8 cellular contexts compared by ENCODE assay signal in the genomic region with DNA sequence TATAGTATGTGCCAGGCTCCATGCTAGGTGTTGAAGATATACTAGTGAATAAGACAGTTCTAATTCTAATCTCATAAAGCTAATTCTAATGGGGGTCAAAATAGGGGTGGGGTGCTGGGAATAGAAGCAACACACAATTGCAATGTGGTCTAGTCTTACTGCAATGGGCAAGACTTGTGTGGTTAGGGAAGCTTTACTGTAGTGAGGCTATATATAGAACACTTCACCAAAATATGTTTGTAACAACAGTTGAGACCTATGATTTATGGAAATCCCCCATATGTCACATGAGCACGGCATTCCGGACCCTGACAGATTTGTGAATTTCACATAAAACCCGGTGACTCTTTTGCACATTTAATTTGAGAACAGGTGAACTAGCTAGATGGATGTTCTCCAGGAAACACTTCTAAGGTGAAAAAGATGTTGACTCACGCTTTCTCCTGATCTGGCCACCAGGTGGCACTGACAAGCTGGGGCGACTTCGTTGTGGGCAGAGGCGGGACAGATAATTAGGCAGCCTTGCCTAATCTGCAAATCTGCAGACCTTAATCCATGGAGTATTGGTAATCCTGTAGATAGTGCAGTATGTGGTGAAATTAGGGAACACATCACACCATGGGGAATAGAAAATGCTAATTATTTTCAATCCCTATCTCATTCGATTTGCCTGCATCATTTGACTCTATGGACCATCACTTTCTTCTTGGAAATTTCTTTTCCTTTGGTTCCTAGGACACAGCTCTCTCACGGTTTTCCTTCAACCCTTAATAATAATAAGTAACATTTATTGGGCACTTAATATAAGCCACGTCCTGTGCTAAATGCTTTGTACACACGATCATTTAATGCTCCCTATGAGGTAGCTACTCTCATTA. TPM values are rescaled to one million over a fixed set of nuclear protein-coding genes. Genes with fewer than 3 reads are reported as not detected.
A peak's percentile ranks its signal among the peaks of the same experiment; 100 is the strongest.
DNase-seq lines count a peak whose midpoint lies in the region; ATAC-seq and TF ChIP-seq lines count a peak whose summit lies in the region.

No MANE protein-coding gene starts in this region.

- H3K4me1 Mint-ChIP-seq in endothelial cell (ENCODE audit: unreplicated experiment) (peaks cover 16% of the 10 kb centered on the region), naive B cell (peaks cover 41 to 55% (median 51%) of the 10 kb centered on the region in 3 donors)
- H3K4me1 Mint-ChIP-seq in stimulated activated effector memory CD8-positive, alpha-beta T cell treated with anti-CD3 and anti-CD28 coated beads, Interleukin-12 subunit alpha, Interleukin-12 subunit beta, amount 100 ng/mL, for 72 hours = peaks cover 26% of the 10 kb centered on the region

- TF ChIP-seq CTCF in endothelial cell (IDR thresholded peaks at IDR 0.05; ENCODE audit: unreplicated experiment) = peak; percentile 91

- H3K27me3 Mint-ChIP-seq in endothelial cell (ENCODE audit: unreplicated experiment) = peaks cover 10% of the 10 kb centered on the region
- peaks cover 22 to 33% (median 28%) of the 10 kb centered on the region in 3 donors for H3K27me3 Mint-ChIP-seq in naive B cell

- H3K27ac Mint-ChIP-seq in endothelial cell (ENCODE audit: unreplicated experiment) = no peak overlapping the region
- H3K27ac Mint-ChIP-seq in naive B cell = peak overlapping the region in 1 of 6 donors; percentile 80
- H3K27ac Mint-ChIP-seq in stimulated activated effector memory CD8-positive, alpha-beta T cell treated with anti-CD3 and anti-CD28 coated beads, Interleukin-12 subunit alpha, Interleukin-12 subunit beta, amount 100 ng/mL, for 72 hours = no peak overlapping the region

- ATAC-seq in HG03108 (IDR thresholded peaks at IDR 0.05; ENCODE audit: unreplicated experiment) (peak; percentile 50), naive B cell (ENCODE audit: low read depth in 2 of 2) (peak; percentile 57 to 63)
- peak; percentile 54 for ATAC-seq in stimulated activated effector memory CD8-positive, alpha-beta T cell treated with anti-CD3 and anti-CD28 coated beads, Interleukin-12 subunit alpha, Interleukin-12 subunit beta, amount 100 ng/mL, for 72 hours

- H3K4me3 Mint-ChIP-seq in endothelial cell (ENCODE audit: unreplicated experiment) (no peak overlapping the region), naive B cell (peak overlapping the region in 2 of 8 donors; percentile 21)
- H3K4me3 Mint-ChIP-seq in stimulated activated effector memory CD8-positive, alpha-beta T cell treated with anti-CD3 and anti-CD28 coated beads, Interleukin-12 subunit alpha, Interleukin-12 subunit beta, amount 100 ng/mL, for 72 hours = no peak overlapping the region

- H3K9me3 Mint-ChIP-seq in endothelial cell (ENCODE audit: unreplicated experiment) (no peaks in the 10 kb centered on the region), naive B cell (no peaks in the 10 kb centered on the region)
- no peaks in the 10 kb centered on the region for H3K9me3 Mint-ChIP-seq in stimulated activated effector memory CD8-positive, alpha-beta T cell treated with anti-CD3 and anti-CD28 coated beads, Interleukin-12 subunit alpha, Interleukin-12 subunit beta, amount 100 ng/mL, for 72 hours

- H3K36me3 Mint-ChIP-seq in endothelial cell (ENCODE audit: low read depth, unreplicated experiment) (peaks cover 5% of the 10 kb centered on the region), naive B cell (peaks cover 9 to 15% of the 10 kb centered on the region in 2 donors)
- peaks cover 4% of the 10 kb centered on the region for H3K36me3 Mint-ChIP-seq in stimulated activated effector memory CD8-positive, alpha-beta T cell treated with anti-CD3 and anti-CD28 coated beads, Interleukin-12 subunit alpha, Interleukin-12 subunit beta, amount 100 ng/mL, for 72 hours

- peak; percentile 42 for DNase-seq in EL
- DNase-seq in NCI-H82 treated with DMSO at 0.1 percent for 48 hours (lab: John Stamatoyannopoulos, UW; ENCODE audit: unreplicated experiment) = peak; percentile 83
- DNase-seq in activated CD8-positive, alpha-beta memory T cell treated with anti-CD3 and anti-CD28 coated beads for 1 hour (ENCODE audit: extremely low read depth in 1 of 2, low read depth in 1 of 2) = peak; percentile 24 to 67
- peak; percentile 75 for DNase-seq in endothelial cell (ENCODE audit: low spot score)
- peak; percentile 63 for DNase-seq in naive B cell
- peak; percentile 64 to 85 for DNase-seq in stimulated activated effector memory CD8-positive, alpha-beta T cell treated with anti-CD3 and anti-CD28 coated beads, Interleukin-12 subunit alpha, Interleukin-12 subunit beta, amount 100 ng/mL, for 72 hours (ENCODE audit: low spot score in 2 of 2)
- no peak for DNase-seq in mesenteric fat pad (ENCODE audit: low spot score)

RNA-seq across cellular contexts. Expression of a gene that starts 37.7 kb away (rescaled TPM):
- 4.1 TPM for total RNA-seq in endothelial cell (ENCODE audit: unreplicated experiment)
- 100 to 1,000 TPM in 5 of 6 donors, 10 to 100 TPM in 1; 97.1 to 182 (median 140) TPM for polyA plus RNA-seq in naive B cell (ENCODE audit: low read depth in 6 of 6)
- total RNA-seq in mesenteric fat pad = 69.7 TPM

Comparison
In these comparisons a context has a peak if more than half of its experiments do, and no peak if none do; other contexts are left out.
1. RNA of a gene that starts 37.7 kb away (total RNA-seq): 69.7 TPM in mesenteric fat pad (single experiment); 4.1 TPM in endothelial cell (single experiment); every median in the first group is over 10 times any median in the second.
2. Peak in every context shown above with its lines, with median percentiles within 50 percentile points of each other: ATAC-seq.